21 cellular contexts compared by ENCODE assay signal in the genomic region with DNA sequence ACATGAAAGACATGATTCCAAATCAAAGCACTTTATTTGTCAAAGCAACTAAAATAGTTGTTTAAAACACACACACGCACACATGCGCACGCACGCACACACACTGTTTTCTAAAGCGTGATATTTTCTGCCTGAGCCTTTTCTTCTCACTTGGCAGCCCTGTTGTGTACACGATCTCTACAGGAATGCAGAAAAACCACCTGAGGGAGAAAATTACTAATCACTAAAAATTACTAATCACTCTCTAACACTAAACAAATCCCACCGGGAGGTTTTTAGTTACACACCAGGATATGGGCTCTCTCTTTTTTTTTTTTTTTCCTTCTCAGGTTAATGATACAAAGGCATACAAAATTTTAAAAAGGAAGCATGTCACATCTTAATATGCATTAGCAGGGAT.
DNase-seq lines count a peak whose midpoint lies in the region; ATAC-seq, FAIRE-seq and TF ChIP-seq lines count a peak whose summit lies in the region.
"Had no signal": no experiment of that assay in that cellular context is flagged by ENCODE, and none has a peak within 500 bp of the region (broad histone marks: within the 10 kb centered on the region; RNA-seq: fewer than 3 reads in every experiment).

No MANE protein-coding gene starts in this region.

- no peaks in the 10 kb centered on the region for H3K36me3 ChIP-seq in bronchial epithelial cell (ENCODE audit: control insufficient read depth, insufficient read depth, low read length)

- in situ Hi-C loops in GM13976 (cut with MboI; ENCODE audit: low sequenced_read_pairs, unreplicated experiment), result no loop called here

- no peak for FAIRE-seq in bronchial epithelial cell (lab: Jason Lieb, UNC)
- FAIRE-seq: A549, D721Med, GM12892, HepG2, HTR-8/SVneo had no signal

- H3K27me3 ChIP-seq in bronchial epithelial cell (ENCODE audit: control insufficient read depth, insufficient read depth, low read length), result no peaks in the 10 kb centered on the region

- DNase-seq in NCI-H146 (lab: John Stamatoyannopoulos, UW), result peak; percentile 82
- DNase-seq in bronchial epithelial cell (ENCODE audit: low read depth), result peak; percentile 93
- DNase-seq in renal cortical epithelial cell (ENCODE audit: low read depth), result peak; percentile 22
- DNase-seq in GM13976 (ENCODE audit: low spot score), result no peak
- no peak for DNase-seq in NAMALWA (ENCODE audit: low spot score)
- DNase-seq: AML-193; Caco-2; CD4-positive, alpha-beta T cell; DMS79; GDM1; GOT3; H7; HFFc6 had no signal

- no peak overlapping the region for H3K4me3 ChIP-seq in bronchial epithelial cell (ENCODE audit: low read depth, low read length)
- H3K4me3 ChIP-seq: A549 had no signal

- ATAC-seq in esophagus mucosa (peak; percentile 10), HG03565 (IDR thresholded peaks at IDR 0.05; ENCODE audit: unreplicated experiment) (no peak)
- ATAC-seq: A549, HCT116, HepG2 had no signal

- TF ChIP-seq CTCF in bronchial epithelial cell (IDR thresholded peaks at IDR 0.05; ENCODE audit: insufficient read depth, low read length, severe bottlenecking) (no peak), GM13976 (IDR thresholded peaks at IDR 0.05; ENCODE audit: borderline replicate concordance, control extremely low read depth, extremely low read depth, insufficient read depth, missing control alignments) (no peak)

Comparison
In these comparisons a context has a peak if more than half of its experiments do, and no peak if none do; other contexts are left out.
1. DNase-seq: peak in NCI-H146 (single experiment), bronchial epithelial cell (single experiment) and renal cortical epithelial cell (single experiment); none in GM13976 (single experiment) and NAMALWA (single experiment).